ENCODE assay signal across 10 cellular contexts in genomic region chr7:8443871-8444756, GRCh38. TPM values are rescaled to one million over a fixed set of nuclear protein-coding genes. Genes with fewer than 3 reads are reported as not detected.
DNase-seq lines count a peak whose midpoint lies in the region; ATAC-seq and TF ChIP-seq lines count a peak whose summit lies in the region.
"Had no signal": no experiment of that assay in that cellular context is flagged by ENCODE, and none has a peak within 500 bp of the region (broad histone marks: within the 10 kb centered on the region; RNA-seq: fewer than 3 reads in every experiment).

No MANE protein-coding gene starts in this region.

- DNase-seq in G401 (ENCODE audit: low spot score), result peak; percentile 70
- peak; percentile 89 for DNase-seq in endodermal cell
- no peak for DNase-seq in Ammon's horn (ENCODE audit: low spot score)
- no peak for DNase-seq in left colon
- DNase-seq: effector CD8-positive, alpha-beta T cell; NCI-H187 had no signal

- ATAC-seq in HG03432 (IDR thresholded peaks at IDR 0.05; ENCODE audit: unreplicated experiment), result no peak
- no peak for ATAC-seq in left colon

- H3K4me3 Mint-ChIP-seq in endodermal cell, result peak overlapping the region; percentile 46

- peaks cover 27% of the 10 kb centered on the region for H3K4me1 Mint-ChIP-seq in endodermal cell

- TF ChIP-seq CTCF in Loucy (conservative IDR thresholded peaks at IDR 0.05; ENCODE audit: low read length) (peak; percentile 19), endodermal cell (conservative IDR thresholded peaks at IDR 0.05) (peak; percentile 66), neural cell (IDR thresholded peaks at IDR 0.05; ENCODE audit: poor library complexity, severe bottlenecking) (peak; percentile 72)

- no peak overlapping the region for H2AFZ ChIP-seq in Loucy (ENCODE audit: low read length)
- no peak overlapping the region for H2AFZ ChIP-seq in neural cell (ENCODE audit: low read depth, low read length)

- intact Hi-C loops in left colon (cut with DNase I, micrococcal nuclease), result no loop called here

- H4K20me1 ChIP-seq in Loucy (ENCODE audit: insufficient read depth, low read length, poor library complexity, severe bottlenecking) (no peaks in the 10 kb centered on the region), neural cell (ENCODE audit: insufficient read depth) (no peaks in the 10 kb centered on the region)

- no peak for TF ChIP-seq EP300 in neural cell (conservative IDR thresholded peaks at IDR 0.05; ENCODE audit: poor library complexity, severe bottlenecking)

- H3F3A ChIP-seq in Loucy (ENCODE audit: low read depth), result no peaks in the 10 kb centered on the region
- no peaks in the 10 kb centered on the region for H3F3A ChIP-seq in neural cell (ENCODE audit: insufficient read depth, low read length, poor library complexity, severe bottlenecking)

- TF ChIP-seq RAD21 in neural cell (conservative IDR thresholded peaks at IDR 0.05), result peak; percentile 76

- H3K4me3 ChIP-seq in Loucy (ENCODE audit: low read length, poor library complexity, severe bottlenecking), result no peak overlapping the region
- peak overlapping the region; percentile 79 for H3K4me3 ChIP-seq in endodermal cell (ENCODE audit: low read length)
- H3K4me3 ChIP-seq in neural cell (ENCODE audit: low read length), result peak overlapping the region; percentile 68
- H3K4me3 ChIP-seq: lung had no signal

- in situ Hi-C loops in G401 (cut with HindIII; ENCODE audit: low sequenced_read_pairs), result no loop called here

- H3K9ac ChIP-seq in Loucy (ENCODE audit: low read depth, low read length, poor library complexity, severe bottlenecking) (no peak overlapping the region), endodermal cell (ENCODE audit: extremely low read depth, low read length, poor library complexity, severe bottlenecking) (no peak overlapping the region), neural cell (ENCODE audit: low read length) (peak overlapping the region; percentile 1)

- H3K36me3 ChIP-seq in Loucy (ENCODE audit: insufficient read depth, low read length) (no peaks in the 10 kb centered on the region), endodermal cell (ENCODE audit: control insufficient read depth, insufficient read depth, low read length) (no peaks in the 10 kb centered on the region), neural cell (ENCODE audit: insufficient read depth, low read length) (no peaks in the 10 kb centered on the region)

- H3K4me1 ChIP-seq in Loucy (ENCODE audit: insufficient read depth, low read length, poor library complexity, severe bottlenecking), result no peaks in the 10 kb centered on the region
- peaks cover 7% of the 10 kb centered on the region for H3K4me1 ChIP-seq in endodermal cell (ENCODE audit: control insufficient read depth, insufficient read depth, low read length)

- H3K27me3 ChIP-seq in Loucy (ENCODE audit: insufficient read depth, low read length, poor library complexity, severe bottlenecking) (no peaks in the 10 kb centered on the region), endodermal cell (ENCODE audit: control insufficient read depth, insufficient read depth, low read length, poor library complexity, severe bottlenecking) (peaks cover 91% of the 10 kb centered on the region), neural cell (ENCODE audit: insufficient read depth, low read depth, low read length) (peaks cover 55% of the 10 kb centered on the region)

- H3K9me2 ChIP-seq in Loucy (replicated peaks; ENCODE audit: low read depth, low read length), result no peaks in the 10 kb centered on the region
- no peaks in the 10 kb centered on the region for H3K9me2 ChIP-seq in neural cell (ENCODE audit: insufficient read depth, low read length)

- H3K4me2 ChIP-seq in Loucy (ENCODE audit: low read depth, low read length, poor library complexity, severe bottlenecking), result no peak overlapping the region
- H3K4me2 ChIP-seq in neural cell (ENCODE audit: low read length), result no peak overlapping the region

- H3K27me3 Mint-ChIP-seq in endodermal cell (ENCODE audit: insufficient read depth), result peaks cover 74% of the 10 kb centered on the region

- no peaks in the 10 kb centered on the region for H3K9me3 ChIP-seq in Loucy (ENCODE audit: insufficient read depth, low read depth, low read length)
- no peaks in the 10 kb centered on the region for H3K9me3 ChIP-seq in endodermal cell (ENCODE audit: control insufficient read depth, low read length)
- peaks cover 9% of the 10 kb centered on the region for H3K9me3 ChIP-seq in neural cell (ENCODE audit: low read length)

- no peak overlapping the region for H3K27ac ChIP-seq in endodermal cell (ENCODE audit: low read depth, low read length)
- H3K27ac ChIP-seq in neural cell (ENCODE audit: low read length), result no peak overlapping the region

- H3K79me2 ChIP-seq in Loucy (ENCODE audit: insufficient read depth, low read length) (no peaks in the 10 kb centered on the region), neural cell (replicated peaks; ENCODE audit: insufficient read depth, low read length) (no peaks in the 10 kb centered on the region)

- H3K36me3 Mint-ChIP-seq in endodermal cell (ENCODE audit: low read depth), result no peaks in the 10 kb centered on the region

- H3K27ac Mint-ChIP-seq in endodermal cell, result no peak overlapping the region

- no peaks in the 10 kb centered on the region for H3K9me3 Mint-ChIP-seq in endodermal cell

- 14 to 15% methylated on average over 23 to 40 of the region's 40 CpGs for WGBS in endodermal cell (ENCODE audit: insufficient coverage in 1 of 2, insufficient read length in 1 of 2), 2 experiments

TF ChIP-seq in neural cell, 6 proteins besides CTCF, POLR2A, EP300 and RAD21:
- TF ChIP-seq REST (IDR thresholded peaks at IDR 0.05; ENCODE audit: borderline replicate concordance) (no peak), TAF1 (IDR thresholded peaks at IDR 0.05; ENCODE audit: low read depth) (no peak), EZH2 (IDR thresholded peaks at IDR 0.05; ENCODE audit: borderline replicate concordance, insufficient read depth, low read length, poor library complexity, severe bottlenecking) (no peak), SMC3 (conservative IDR thresholded peaks at IDR 0.05; ENCODE audit: poor library complexity) (peak; percentile 64)

RNA-seq across cellular contexts. Expression of gene NXPH1, which starts 10.7 kb away (rescaled TPM):
- total RNA-seq in G401 (2014; rRNA removed; shearing (Covaris generic)), result not detected in 2 replicates
- total RNA-seq in endodermal cell, result under 1 TPM in 1 of 2 donors, not detected in 1; 0.24 TPM
- 0.28 TPM for polyA plus RNA-seq in endodermal cell (2013, experiment 1 of 2)
- 0.17 TPM for polyA plus RNA-seq in endodermal cell (2013, experiment 2 of 2)
- polyA plus RNA-seq in neural cell, result 15.9 and 24.9 TPM in 2 replicates
- 21.7 and 24.7 TPM in 2 replicates for polyA minus RNA-seq in neural cell
- not detected for total RNA-seq in left colon
- polyA plus RNA-seq: lung had no signal

Comparison
In these comparisons a context has a peak if more than half of its experiments do, and no peak if none do; other contexts are left out.
1. DNase-seq: peak in G401 (single experiment) and endodermal cell (single experiment); none in Ammon's horn (single experiment) and left colon (0 of 2).
2. CTCF ChIP-seq: peak in every context shown above with its lines; median percentile 72 in neural cell; 66 in endodermal cell; 19 in Loucy.